ENCODE assay signal across 14 cellular contexts in the genomic region with DNA sequence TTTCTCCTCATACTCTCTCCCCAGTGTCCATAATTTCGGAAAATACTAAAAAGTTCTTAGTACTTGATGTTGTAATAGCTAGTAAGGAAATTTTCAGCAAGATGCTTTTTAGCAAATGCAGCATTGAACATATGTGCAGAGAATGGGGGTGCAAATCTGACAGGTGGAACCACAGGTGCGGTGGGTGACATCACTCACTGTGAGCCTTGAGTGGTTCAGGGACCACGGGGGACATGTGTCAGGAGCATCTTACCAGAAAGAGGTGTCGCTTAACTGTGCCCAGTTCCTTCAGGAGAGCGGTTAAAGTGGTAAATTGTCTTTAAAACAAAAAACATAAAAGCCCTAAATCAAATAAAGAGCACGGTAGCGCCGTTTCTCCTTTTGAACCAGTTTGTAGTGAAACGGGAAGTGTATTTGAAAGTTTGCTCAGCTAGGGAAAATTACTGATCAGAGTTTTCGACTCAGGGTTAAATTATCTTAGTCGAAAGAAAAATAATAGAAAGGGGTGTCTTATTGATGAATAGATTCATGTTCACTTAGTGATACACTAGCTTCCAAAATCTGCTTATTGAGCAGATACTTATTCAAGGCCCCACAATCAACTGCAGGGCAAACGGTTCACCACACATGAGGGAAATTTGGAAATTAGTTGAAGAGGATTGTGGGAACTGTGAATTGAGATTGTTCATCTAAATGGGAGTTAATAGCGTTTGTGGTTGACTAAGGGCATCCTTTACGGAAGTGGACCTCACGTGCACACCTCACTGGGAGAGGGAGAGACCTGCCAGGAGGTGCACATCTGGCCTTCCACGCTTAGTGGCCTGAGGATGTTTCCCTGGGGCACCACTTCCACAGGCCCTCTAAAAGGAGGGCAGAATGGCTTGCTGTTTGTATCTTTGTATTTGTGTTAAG. TPM values are rescaled to one million over a fixed set of nuclear protein-coding genes. Genes with fewer than 3 reads are reported as not detected.
A peak's percentile ranks its signal among the peaks of the same experiment; 100 is the strongest.
DNase-seq lines count a peak whose midpoint lies in the region; ATAC-seq and TF ChIP-seq lines count a peak whose summit lies in the region.
"Had no signal": no experiment of that assay in that cellular context is flagged by ENCODE, and none has a peak within 500 bp of the region (broad histone marks: within the 10 kb centered on the region; RNA-seq: fewer than 3 reads in every experiment).

No MANE protein-coding gene starts in this region.

- H3K9me3 ChIP-seq in ascending aorta (no peaks in the 10 kb centered on the region), right atrium auricular region (no peaks in the 10 kb centered on the region)
- H3K9me3 ChIP-seq: Peyer's patch had no signal

- H3K9me3 Mint-ChIP-seq in natural killer cell = no peaks in the 10 kb centered on the region
- H3K9me3 Mint-ChIP-seq in natural killer cell treated with Interleukin-12 subunit alpha and Interleukin-12 subunit beta and Interleukin-15 and Interleukin-18, amount 100 ng/mL, for 72 hours = no peaks in the 10 kb centered on the region
- peaks cover 1% of the 10 kb centered on the region for H3K9me3 Mint-ChIP-seq in WTC11
- H3K9me3 Mint-ChIP-seq in stimulated activated naive B cell treated with anti-CD40 and anti-IgM and Interleukin-4, amounts not matched to agents 10 μg/mL and 1 μg/mL and 100 μg/mL, for 72 hours = no peaks in the 10 kb centered on the region
- H3K9me3 Mint-ChIP-seq: GM23338 had no signal

- H3K4me3 ChIP-seq in ascending aorta = no peak overlapping the region
- H3K4me3 ChIP-seq in right atrium auricular region = no peak overlapping the region
- H3K4me3 ChIP-seq: GM23338, hepatocyte, Peyer's patch had no signal

- H3K27ac Mint-ChIP-seq in natural killer cell (peak overlapping the region; percentile 62 to 65), WTC11 (peak overlapping the region; percentile 32)
- peak overlapping the region in 1 of 2 donors; percentile 39 for H3K27ac Mint-ChIP-seq in natural killer cell treated with Interleukin-12 subunit alpha and Interleukin-12 subunit beta and Interleukin-15 and Interleukin-18, amount 100 ng/mL, for 72 hours
- peak overlapping the region; percentile 52 for H3K27ac Mint-ChIP-seq in stimulated activated naive B cell treated with anti-CD40 and anti-IgM and Interleukin-4, amounts not matched to agents 10 μg/mL and 1 μg/mL and 100 μg/mL, for 72 hours
- H3K27ac Mint-ChIP-seq: GM23338 had no signal

- POLR2A ChIA-PET in WTC11 (lab: Charles Lee) = interaction anchor here (0.7 kb wide), 1 partner anchor 11 kb away, joined by 3 read pairs; no protein-coding TSS in a partner anchor

- H3K36me3 Mint-ChIP-seq in natural killer cell (no peaks in the 10 kb centered on the region), WTC11 (no peaks in the 10 kb centered on the region; the same call in 1 of the 2 replicates)
- no peaks in the 10 kb centered on the region for H3K36me3 Mint-ChIP-seq in natural killer cell treated with Interleukin-12 subunit alpha and Interleukin-12 subunit beta and Interleukin-15 and Interleukin-18, amount 100 ng/mL, for 72 hours
- peaks cover 9 to 17% of the 10 kb centered on the region in 2 donors for H3K36me3 Mint-ChIP-seq in stimulated activated naive B cell treated with anti-CD40 and anti-IgM and Interleukin-4, amounts not matched to agents 10 μg/mL and 1 μg/mL and 100 μg/mL, for 72 hours

- H3K27me3 ChIP-seq in ascending aorta (no peaks in the 10 kb centered on the region), right atrium auricular region (no peaks in the 10 kb centered on the region)
- H3K27me3 ChIP-seq: hepatocyte, Peyer's patch had no signal

- H3K4me1 ChIP-seq in ascending aorta = peaks cover 0 to 12% of the 10 kb centered on the region in 2 donors
- H3K4me1 ChIP-seq in right atrium auricular region = peaks cover 0 to 64% of the 10 kb centered on the region in 2 donors

- intact Hi-C loops in natural killer cell (cut with micrococcal nuclease) (no loop called here), ascending aorta (cut with DNase I) (no loop called here)

- no peak for DNase-seq in natural killer cell
- no peak for DNase-seq in natural killer cell treated with Interleukin-12 subunit alpha and Interleukin-12 subunit beta and Interleukin-15 and Interleukin-18, amount 100 ng/mL, for 72 hours (ENCODE audit: low spot score)
- DNase-seq in WTC11 (ENCODE audit: low spot score) = no peak
- no peak for DNase-seq in stimulated activated naive B cell treated with anti-CD40 and anti-IgM and Interleukin-4, amounts not matched to agents 10 μg/mL and 1 μg/mL and 100 μg/mL, for 72 hours
- no peak for DNase-seq in SKM-1 (lab: John Stamatoyannopoulos, UW; ENCODE audit: unreplicated experiment)
- DNase-seq in ascending aorta (ENCODE audit: low spot score in 2 of 2) = no peak
- DNase-seq in right atrium auricular region (ENCODE audit: low spot score) = no peak
- DNase-seq: activated T-cell treated with anti-CD3 and anti-CD28 coated beads for 4 hours; Peyer's patch; stimulated activated CD4-positive, alpha-beta T cell treated with anti-CD3 and anti-CD28 coated beads, Interleukin-1b, Interleukin-23, amount 100 ng/mL, for 48 hours; stimulated activated naive CD4-positive, alpha-beta T cell had no signal

- H3K4me3 Mint-ChIP-seq in natural killer cell = peak overlapping the region; percentile 19
- H3K4me3 Mint-ChIP-seq in natural killer cell treated with Interleukin-12 subunit alpha and Interleukin-12 subunit beta and Interleukin-15 and Interleukin-18, amount 100 ng/mL, for 72 hours = no peak overlapping the region
- H3K4me3 Mint-ChIP-seq in WTC11 = no peak overlapping the region
- H3K4me3 Mint-ChIP-seq in stimulated activated naive B cell treated with anti-CD40 and anti-IgM and Interleukin-4, amounts not matched to agents 10 μg/mL and 1 μg/mL and 100 μg/mL, for 72 hours = peak overlapping the region; percentile 47 to 63
- H3K4me3 Mint-ChIP-seq: GM23338 had no signal

- no peak overlapping the region for H3K27ac ChIP-seq in ascending aorta
- H3K27ac ChIP-seq in right atrium auricular region = no peak overlapping the region
- H3K27ac ChIP-seq: hepatocyte, Peyer's patch had no signal

- ATAC-seq in natural killer cell = no peak
- no peak for ATAC-seq in natural killer cell treated with Interleukin-12 subunit alpha and Interleukin-12 subunit beta and Interleukin-15 and Interleukin-18, amount 100 ng/mL, for 72 hours
- peak; percentile 47 for ATAC-seq in HG03066 (IDR thresholded peaks at IDR 0.05; ENCODE audit: low read depth, unreplicated experiment)
- ATAC-seq in WTC11 = no peak
- ATAC-seq in stimulated activated naive B cell treated with anti-CD40 and anti-IgM and Interleukin-4, amounts not matched to agents 10 μg/mL and 1 μg/mL and 100 μg/mL, for 72 hours (replicated peaks) = peak; percentile 51 to 64
- ATAC-seq: GM23338 had no signal

- H3K27me3 Mint-ChIP-seq in natural killer cell (ENCODE audit: low read depth in 2 of 2) (no peaks in the 10 kb centered on the region), WTC11 (ENCODE audit: low read depth) (no peaks in the 10 kb centered on the region)
- no peaks in the 10 kb centered on the region for H3K27me3 Mint-ChIP-seq in natural killer cell treated with Interleukin-12 subunit alpha and Interleukin-12 subunit beta and Interleukin-15 and Interleukin-18, amount 100 ng/mL, for 72 hours
- H3K27me3 Mint-ChIP-seq in stimulated activated naive B cell treated with anti-CD40 and anti-IgM and Interleukin-4, amounts not matched to agents 10 μg/mL and 1 μg/mL and 100 μg/mL, for 72 hours = no peaks in the 10 kb centered on the region

- H3K4me1 Mint-ChIP-seq in natural killer cell (peaks cover 81 to 83% of the 10 kb centered on the region in 2 donors), WTC11 (peaks cover 58% of the 10 kb centered on the region)
- peaks cover 57 to 58% of the 10 kb centered on the region in 2 donors for H3K4me1 Mint-ChIP-seq in natural killer cell treated with Interleukin-12 subunit alpha and Interleukin-12 subunit beta and Interleukin-15 and Interleukin-18, amount 100 ng/mL, for 72 hours (ENCODE audit: low read depth in 2 of 2)
- H3K4me1 Mint-ChIP-seq in stimulated activated naive B cell treated with anti-CD40 and anti-IgM and Interleukin-4, amounts not matched to agents 10 μg/mL and 1 μg/mL and 100 μg/mL, for 72 hours = peaks cover 44 to 79% of the 10 kb centered on the region in 2 donors

- CTCF ChIA-PET in WTC11 (lab: Charles Lee) = interaction anchor here (1.2 kb wide), 1 partner anchor 9 kb away, joined by 3 read pairs; no protein-coding TSS in a partner anchor

- TF ChIP-seq CTCF in natural killer cell (IDR thresholded peaks at IDR 0.05) (no peak), WTC11 (IDR thresholded peaks at IDR 0.05) (no peak), ascending aorta (IDR thresholded peaks at IDR 0.05) (no peak), right atrium auricular region (IDR thresholded peaks at IDR 0.05) (no peak)

- no peaks in the 10 kb centered on the region for H3K36me3 ChIP-seq in ascending aorta
- H3K36me3 ChIP-seq in right atrium auricular region = no peaks in the 10 kb centered on the region
- H3K36me3 ChIP-seq: Peyer's patch had no signal

TF ChIP-seq in WTC11, 78 proteins besides CTCF, POLR2A, EP300 and RAD21 (continues in another document):
- TF ChIP-seq, protein P1, sequence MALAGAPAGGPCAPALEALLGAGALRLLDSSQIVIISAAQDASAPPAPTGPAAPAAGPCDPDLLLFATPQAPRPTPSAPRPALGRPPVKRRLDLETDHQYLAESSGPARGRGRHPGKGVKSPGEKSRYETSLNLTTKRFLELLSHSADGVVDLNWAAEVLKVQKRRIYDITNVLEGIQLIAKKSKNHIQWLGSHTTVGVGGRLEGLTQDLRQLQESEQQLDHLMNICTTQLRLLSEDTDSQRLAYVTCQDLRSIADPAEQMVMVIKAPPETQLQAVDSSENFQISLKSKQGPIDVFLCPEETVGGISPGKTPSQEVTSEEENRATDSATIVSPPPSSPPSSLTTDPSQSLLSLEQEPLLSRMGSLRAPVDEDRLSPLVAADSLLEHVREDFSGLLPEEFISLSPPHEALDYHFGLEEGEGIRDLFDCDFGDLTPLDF (CRISPR knock-in tag; IDR thresholded peaks at IDR 0.05) = no peak
- TF ChIP-seq HMGA2 (CRISPR knock-in tag; IDR thresholded peaks at IDR 0.05) = no peak

RNA-seq across cellular contexts. Expression of a gene that starts 12.7 kb away (rescaled TPM):
- 10 to 100 TPM; 37.4 to 45.1 (median 43.2) TPM for total RNA-seq in natural killer cell
- 10 to 100 TPM; 59.5 to 69.5 TPM for total RNA-seq in natural killer cell treated with Interleukin-12 subunit alpha and Interleukin-12 subunit beta and Interleukin-15 and Interleukin-18, amount 100 ng/mL, for 72 hours
- total RNA-seq in WTC11 (2021) = 50.5 to 54.1 TPM (median 53.3 TPM) in 3 replicates
- 16.3 TPM for total RNA-seq in ascending aorta
- total RNA-seq in right atrium auricular region = 10 to 100 TPM; 40.2 to 46.7 TPM

Comparison
In these comparisons a context has a peak if more than half of its experiments do, and no peak if none do; other contexts are left out.
1. H3K4me3 Mint-ChIP-seq: peak in natural killer cell (single experiment) and stimulated activated naive B cell treated with anti-CD40 and anti-IgM and Interleukin-4, amounts not matched to agents 10 μg/mL and 1 μg/mL and 100 μg/mL, for 72 hours (2 of 2); none in natural killer cell treated with Interleukin-12 subunit alpha and Interleukin-12 subunit beta and Interleukin-15 and Interleukin-18, amount 100 ng/mL, for 72 hours (single experiment) and WTC11 (single experiment).
2. ATAC-seq: peak in HG03066 (single experiment) and stimulated activated naive B cell treated with anti-CD40 and anti-IgM and Interleukin-4, amounts not matched to agents 10 μg/mL and 1 μg/mL and 100 μg/mL, for 72 hours (2 of 2); none in natural killer cell (0 of 3), natural killer cell treated with Interleukin-12 subunit alpha and Interleukin-12 subunit beta and Interleukin-15 and Interleukin-18, amount 100 ng/mL, for 72 hours (0 of 2) and WTC11 (single experiment).